In genomic region chr20:45971675-45972499, GRCh38 we compare ENCODE assay signal across 1 cellular context.
A peak's percentile ranks its signal among the peaks of the same experiment; 100 is the strongest.
TF ChIP-seq lines count a peak whose summit lies in the region.

A gene with protein sequence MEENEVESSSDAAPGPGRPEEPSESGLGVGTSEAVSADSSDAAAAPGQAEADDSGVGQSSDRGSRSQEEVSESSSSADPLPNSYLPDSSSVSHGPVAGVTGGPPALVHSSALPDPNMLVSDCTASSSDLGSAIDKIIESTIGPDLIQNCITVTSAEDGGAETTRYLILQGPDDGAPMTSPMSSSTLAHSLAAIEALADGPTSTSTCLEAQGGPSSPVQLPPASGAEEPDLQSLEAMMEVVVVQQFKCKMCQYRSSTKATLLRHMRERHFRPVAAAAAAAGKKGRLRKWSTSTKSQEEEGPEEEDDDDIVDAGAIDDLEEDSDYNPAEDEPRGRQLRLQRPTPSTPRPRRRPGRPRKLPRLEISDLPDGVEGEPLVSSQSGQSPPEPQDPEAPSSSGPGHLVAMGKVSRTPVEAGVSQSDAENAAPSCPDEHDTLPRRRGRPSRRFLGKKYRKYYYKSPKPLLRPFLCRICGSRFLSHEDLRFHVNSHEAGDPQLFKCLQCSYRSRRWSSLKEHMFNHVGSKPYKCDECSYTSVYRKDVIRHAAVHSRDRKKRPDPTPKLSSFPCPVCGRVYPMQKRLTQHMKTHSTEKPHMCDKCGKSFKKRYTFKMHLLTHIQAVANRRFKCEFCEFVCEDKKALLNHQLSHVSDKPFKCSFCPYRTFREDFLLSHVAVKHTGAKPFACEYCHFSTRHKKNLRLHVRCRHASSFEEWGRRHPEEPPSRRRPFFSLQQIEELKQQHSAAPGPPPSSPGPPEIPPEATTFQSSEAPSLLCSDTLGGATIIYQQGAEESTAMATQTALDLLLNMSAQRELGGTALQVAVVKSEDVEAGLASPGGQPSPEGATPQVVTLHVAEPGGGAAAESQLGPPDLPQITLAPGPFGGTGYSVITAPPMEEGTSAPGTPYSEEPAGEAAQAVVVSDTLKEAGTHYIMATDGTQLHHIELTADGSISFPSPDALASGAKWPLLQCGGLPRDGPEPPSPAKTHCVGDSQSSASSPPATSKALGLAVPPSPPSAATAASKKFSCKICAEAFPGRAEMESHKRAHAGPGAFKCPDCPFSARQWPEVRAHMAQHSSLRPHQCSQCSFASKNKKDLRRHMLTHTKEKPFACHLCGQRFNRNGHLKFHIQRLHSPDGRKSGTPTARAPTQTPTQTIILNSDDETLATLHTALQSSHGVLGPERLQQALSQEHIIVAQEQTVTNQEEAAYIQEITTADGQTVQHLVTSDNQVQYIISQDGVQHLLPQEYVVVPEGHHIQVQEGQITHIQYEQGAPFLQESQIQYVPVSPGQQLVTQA (N-terminal part only) (minus strand): TSS chr20:45972203. CDS start chr20:45971410, 793 bp downstream.

TF ChIP-seq in HepG2, 621 proteins besides CTCF, POLR2A, EP300 and RAD21 (continued from another document and continues in another):
- TF ChIP-seq, protein P1, sequence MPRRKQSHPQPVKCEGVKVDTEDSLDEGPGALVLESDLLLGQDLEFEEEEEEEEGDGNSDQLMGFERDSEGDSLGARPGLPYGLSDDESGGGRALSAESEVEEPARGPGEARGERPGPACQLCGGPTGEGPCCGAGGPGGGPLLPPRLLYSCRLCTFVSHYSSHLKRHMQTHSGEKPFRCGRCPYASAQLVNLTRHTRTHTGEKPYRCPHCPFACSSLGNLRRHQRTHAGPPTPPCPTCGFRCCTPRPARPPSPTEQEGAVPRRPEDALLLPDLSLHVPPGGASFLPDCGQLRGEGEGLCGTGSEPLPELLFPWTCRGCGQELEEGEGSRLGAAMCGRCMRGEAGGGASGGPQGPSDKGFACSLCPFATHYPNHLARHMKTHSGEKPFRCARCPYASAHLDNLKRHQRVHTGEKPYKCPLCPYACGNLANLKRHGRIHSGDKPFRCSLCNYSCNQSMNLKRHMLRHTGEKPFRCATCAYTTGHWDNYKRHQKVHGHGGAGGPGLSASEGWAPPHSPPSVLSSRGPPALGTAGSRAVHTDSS (CRISPR knock-in tag; conservative IDR thresholded peaks at IDR 0.05) = 0 out of 2 replicates have a peak, but pooled peaks have one; percentile 11
- TF ChIP-seq IKZF4 (CRISPR knock-in tag; IDR thresholded peaks at IDR 0.05; ENCODE audit: borderline replicate concordance, low read depth, not compliant biosample characterization) (peak; percentile 82), NBN (conservative IDR thresholded peaks at IDR 0.05) (no peak), ZNF3 (CRISPR knock-in tag; IDR thresholded peaks at IDR 0.05) (no peak; the same call in 1 of the 2 replicates), BCLAF1 (IDR thresholded peaks at IDR 0.05) (no peak), CEBPB (IDR thresholded peaks at IDR 0.05; ENCODE audit: borderline replicate concordance, low read depth, low read length) (peak; percentile 20; the same call in 1 of the 2 replicates), ZNF225 (CRISPR knock-in tag; IDR thresholded peaks at IDR 0.05) (peak; percentile 74), ZNF816 (CRISPR knock-in tag; IDR thresholded peaks at IDR 0.05; ENCODE audit: borderline replicate concordance) (peak; percentile 99), FOXJ3 (CRISPR knock-in tag; IDR thresholded peaks at IDR 0.05; ENCODE audit: borderline replicate concordance) (peak; percentile 86), ZNF713 (CRISPR knock-in tag; IDR thresholded peaks at IDR 0.05) (no peak), NR2C2 (CRISPR knock-in tag; IDR thresholded peaks at IDR 0.05; ENCODE audit: borderline replicate concordance) (peak; percentile 92), MTF2 (CRISPR knock-in tag; IDR thresholded peaks at IDR 0.05; ENCODE audit: borderline replicate concordance) (peak; percentile 82; the same call in 1 of the 2 replicates), SP1 (IDR thresholded peaks at IDR 0.05) (no peak), SP1 (CRISPR knock-in tag; IDR thresholded peaks at IDR 0.05) (peak; percentile 94), ZNF501 (CRISPR knock-in tag; IDR thresholded peaks at IDR 0.05) (peak; percentile 99), SOX6 (IDR thresholded peaks at IDR 0.05) (no peak), SOX6 (CRISPR knock-in tag; IDR thresholded peaks at IDR 0.05) (peak; percentile 71), ZFP36L1 (CRISPR knock-in tag; IDR thresholded peaks at IDR 0.05) (peak; percentile 73; the same call in 1 of the 2 replicates), ATRX (CRISPR knock-in tag; IDR thresholded peaks at IDR 0.05; ENCODE audit: borderline replicate concordance) (no peak), ZNF569 (CRISPR knock-in tag; IDR thresholded peaks at IDR 0.05; ENCODE audit: borderline replicate concordance) (no peak; the same call in 1 of the 2 replicates), ZBTB3 (CRISPR knock-in tag; IDR thresholded peaks at IDR 0.05; ENCODE audit: borderline replicate concordance, low read depth) (peak; percentile 93; the same call in 1 of the 2 replicates), THAP11 (CRISPR knock-in tag; IDR thresholded peaks at IDR 0.05) (peak; percentile 91), ZC3H13 (CRISPR knock-in tag; IDR thresholded peaks at IDR 0.05) (peak; percentile 97), JUND (CRISPR knock-in tag; IDR thresholded peaks at IDR 0.05) (peak; percentile 95), GTF2F1 (IDR thresholded peaks at IDR 0.05; ENCODE audit: low read length) (0 out of 2 replicates have a peak, but pooled peaks have one; percentile 12), ZNF775 (CRISPR knock-in tag; IDR thresholded peaks at IDR 0.05; ENCODE audit: borderline replicate concordance) (no peak), ZNF776 (CRISPR knock-in tag; IDR thresholded peaks at IDR 0.05) (no peak; the same call in 1 of the 2 replicates), ZNF567 (CRISPR knock-in tag; IDR thresholded peaks at IDR 0.05; ENCODE audit: borderline replicate concordance) (0 out of 2 replicates have a peak, but pooled peaks have one; percentile 21), POLR2AphosphoS5 (IDR thresholded peaks at IDR 0.05; ENCODE audit: low read depth, low read length) (peak; percentile 71), IKZF5 (CRISPR knock-in tag; IDR thresholded peaks at IDR 0.05) (peak; percentile 89), CBX1 (IDR thresholded peaks at IDR 0.05; ENCODE audit: low read depth) (peak; percentile 68), CAMTA2 (CRISPR knock-in tag; IDR thresholded peaks at IDR 0.05; ENCODE audit: borderline replicate concordance) (peak; percentile 65; the same call in 1 of the 2 replicates), DZIP1 (CRISPR knock-in tag; IDR thresholded peaks at IDR 0.05) (peak; percentile 66), GZF1 (CRISPR knock-in tag; IDR thresholded peaks at IDR 0.05) (no peak; the same call in 1 of the 2 replicates), SATB2 (CRISPR knock-in tag; IDR thresholded peaks at IDR 0.05) (no peak; the same call in 1 of the 2 replicates), ZNF546 (CRISPR knock-in tag; conservative IDR thresholded peaks at IDR 0.05) (no peak; the same call in none of the 2 replicates), MED13 (CRISPR knock-in tag; IDR thresholded peaks at IDR 0.05) (0 out of 2 replicates have a peak, but pooled peaks have one; percentile 11), TMF1 (CRISPR knock-in tag; IDR thresholded peaks at IDR 0.05; ENCODE audit: low read depth) (no peak), MYNN (CRISPR knock-in tag; IDR thresholded peaks at IDR 0.05; ENCODE audit: low read depth) (peak; percentile 20; the same call in 1 of the 2 replicates), FOXP4 (CRISPR knock-in tag; IDR thresholded peaks at IDR 0.05) (peak; percentile 29; the same call in 1 of the 2 replicates), ZNF850 (CRISPR knock-in tag; conservative IDR thresholded peaks at IDR 0.05) (peak; percentile 79), CENPX (CRISPR knock-in tag; IDR thresholded peaks at IDR 0.05) (no peak), PHB2 (IDR thresholded peaks at IDR 0.05; ENCODE audit: partially characterized antibody) (no peak), SRSF1 (optimal IDR thresholded peaks at IDR 0.05; ENCODE audit: low read depth, low read length) (peak; percentile 77), PBX3 (CRISPR knock-in tag; IDR thresholded peaks at IDR 0.05; ENCODE audit: borderline replicate concordance) (peak; percentile 90), SYNCRIP (IDR thresholded peaks at IDR 0.05; ENCODE audit: insufficient read depth, low read depth, low read length) (no peak), IKZF1 (IDR thresholded peaks at IDR 0.05) (no peak), ZBTB7A (CRISPR knock-in tag; IDR thresholded peaks at IDR 0.05) (peak; percentile 90; the same call in 1 of the 2 replicates)
- TF ChIP-seq, protein P2, sequence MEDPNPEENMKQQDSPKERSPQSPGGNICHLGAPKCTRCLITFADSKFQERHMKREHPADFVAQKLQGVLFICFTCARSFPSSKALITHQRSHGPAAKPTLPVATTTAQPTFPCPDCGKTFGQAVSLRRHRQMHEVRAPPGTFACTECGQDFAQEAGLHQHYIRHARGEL (CRISPR knock-in tag; IDR thresholded peaks at IDR 0.05) = peak; percentile 58; the same call in 1 of the 2 replicates
- TF ChIP-seq, protein P3, sequence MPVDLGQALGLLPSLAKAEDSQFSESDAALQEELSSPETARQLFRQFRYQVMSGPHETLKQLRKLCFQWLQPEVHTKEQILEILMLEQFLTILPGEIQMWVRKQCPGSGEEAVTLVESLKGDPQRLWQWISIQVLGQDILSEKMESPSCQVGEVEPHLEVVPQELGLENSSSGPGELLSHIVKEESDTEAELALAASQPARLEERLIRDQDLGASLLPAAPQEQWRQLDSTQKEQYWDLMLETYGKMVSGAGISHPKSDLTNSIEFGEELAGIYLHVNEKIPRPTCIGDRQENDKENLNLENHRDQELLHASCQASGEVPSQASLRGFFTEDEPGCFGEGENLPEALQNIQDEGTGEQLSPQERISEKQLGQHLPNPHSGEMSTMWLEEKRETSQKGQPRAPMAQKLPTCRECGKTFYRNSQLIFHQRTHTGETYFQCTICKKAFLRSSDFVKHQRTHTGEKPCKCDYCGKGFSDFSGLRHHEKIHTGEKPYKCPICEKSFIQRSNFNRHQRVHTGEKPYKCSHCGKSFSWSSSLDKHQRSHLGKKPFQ (CRISPR knock-in tag; IDR thresholded peaks at IDR 0.05; ENCODE audit: insufficient replicate concordance) = peak; percentile 55
